1 cellular context compared by ENCODE assay signal in the genomic region with DNA sequence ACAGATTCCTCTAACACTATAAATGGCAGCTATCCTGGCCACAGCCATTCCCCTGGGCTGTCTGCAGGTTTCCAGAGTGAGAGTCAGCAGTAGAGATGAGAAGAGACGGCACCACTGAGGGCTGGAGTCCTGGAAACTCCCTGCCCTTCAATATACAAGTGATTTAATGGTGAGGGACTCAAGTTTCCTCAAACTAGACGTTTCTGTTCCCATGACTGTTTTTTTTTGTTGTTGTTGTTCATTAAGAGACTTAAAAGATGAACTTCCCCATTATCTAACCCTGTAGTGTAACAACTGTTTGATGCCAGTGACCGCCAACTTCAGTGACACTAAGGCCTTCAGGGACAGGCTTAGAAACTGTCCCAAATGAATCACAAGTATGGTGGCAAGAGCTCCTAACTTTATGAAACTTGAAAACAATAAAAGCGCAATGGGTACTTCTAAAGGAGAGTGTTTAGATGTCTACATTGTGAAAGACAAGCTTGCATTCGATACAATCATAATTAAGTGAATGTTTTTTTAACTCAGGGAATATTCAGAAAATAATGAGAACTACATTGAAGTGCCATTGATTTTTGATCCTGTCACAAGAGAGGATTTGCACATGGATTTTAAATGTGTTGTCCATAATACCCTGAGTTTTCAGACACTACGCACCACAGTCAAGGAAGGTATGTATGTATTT.
TF ChIP-seq lines count a peak whose summit lies in the region.

No MANE protein-coding gene starts in this region.

TF ChIP-seq in HepG2, 621 proteins besides CTCF, POLR2A, EP300 and RAD21:
- no peak for TF ChIP-seq KDM1A (CRISPR knock-in tag; IDR thresholded peaks at IDR 0.05)
- no peak for TF ChIP-seq HMG20B (CRISPR knock-in tag; conservative IDR thresholded peaks at IDR 0.05)
- no peak for TF ChIP-seq CENPX (CRISPR knock-in tag; IDR thresholded peaks at IDR 0.05)
- TF ChIP-seq ZNF34 (CRISPR knock-in tag; IDR thresholded peaks at IDR 0.05; ENCODE audit: borderline replicate concordance): 0 out of 2 replicates have a peak, but pooled peaks have one; percentile 29
- 0 out of 2 replicates have a peak, but pooled peaks have one; percentile 22 for TF ChIP-seq POLR2G (IDR thresholded peaks at IDR 0.05; ENCODE audit: low read depth, low read length)
- TF ChIP-seq, protein P1, sequence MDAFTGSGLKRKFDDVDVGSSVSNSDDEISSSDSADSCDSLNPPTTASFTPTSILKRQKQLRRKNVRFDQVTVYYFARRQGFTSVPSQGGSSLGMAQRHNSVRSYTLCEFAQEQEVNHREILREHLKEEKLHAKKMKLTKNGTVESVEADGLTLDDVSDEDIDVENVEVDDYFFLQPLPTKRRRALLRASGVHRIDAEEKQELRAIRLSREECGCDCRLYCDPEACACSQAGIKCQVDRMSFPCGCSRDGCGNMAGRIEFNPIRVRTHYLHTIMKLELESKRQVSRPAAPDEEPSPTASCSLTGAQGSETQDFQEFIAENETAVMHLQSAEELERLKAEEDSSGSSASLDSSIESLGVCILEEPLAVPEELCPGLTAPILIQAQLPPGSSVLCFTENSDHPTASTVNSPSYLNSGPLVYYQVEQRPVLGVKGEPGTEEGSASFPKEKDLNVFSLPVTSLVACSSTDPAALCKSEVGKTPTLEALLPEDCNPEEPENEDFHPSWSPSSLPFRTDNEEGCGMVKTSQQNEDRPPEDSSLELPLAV (CRISPR knock-in tag; conservative IDR thresholded peaks at IDR 0.05; ENCODE audit: low read depth): no peak
- TF ChIP-seq, protein P2, sequence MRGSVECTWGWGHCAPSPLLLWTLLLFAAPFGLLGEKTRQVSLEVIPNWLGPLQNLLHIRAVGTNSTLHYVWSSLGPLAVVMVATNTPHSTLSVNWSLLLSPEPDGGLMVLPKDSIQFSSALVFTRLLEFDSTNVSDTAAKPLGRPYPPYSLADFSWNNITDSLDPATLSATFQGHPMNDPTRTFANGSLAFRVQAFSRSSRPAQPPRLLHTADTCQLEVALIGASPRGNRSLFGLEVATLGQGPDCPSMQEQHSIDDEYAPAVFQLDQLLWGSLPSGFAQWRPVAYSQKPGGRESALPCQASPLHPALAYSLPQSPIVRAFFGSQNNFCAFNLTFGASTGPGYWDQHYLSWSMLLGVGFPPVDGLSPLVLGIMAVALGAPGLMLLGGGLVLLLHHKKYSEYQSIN (CRISPR knock-in tag; IDR thresholded peaks at IDR 0.05; ENCODE audit: borderline replicate concordance): no peak
- TF ChIP-seq, protein P3, sequence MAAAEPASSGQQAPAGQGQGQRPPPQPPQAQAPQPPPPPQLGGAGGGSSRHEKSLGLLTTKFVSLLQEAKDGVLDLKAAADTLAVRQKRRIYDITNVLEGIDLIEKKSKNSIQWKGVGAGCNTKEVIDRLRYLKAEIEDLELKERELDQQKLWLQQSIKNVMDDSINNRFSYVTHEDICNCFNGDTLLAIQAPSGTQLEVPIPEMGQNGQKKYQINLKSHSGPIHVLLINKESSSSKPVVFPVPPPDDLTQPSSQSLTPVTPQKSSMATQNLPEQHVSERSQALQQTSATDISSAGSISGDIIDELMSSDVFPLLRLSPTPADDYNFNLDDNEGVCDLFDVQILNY (CRISPR knock-in tag; conservative IDR thresholded peaks at IDR 0.05): no peak
- no peak for TF ChIP-seq ZNF3 (CRISPR knock-in tag; IDR thresholded peaks at IDR 0.05)
- no peak for TF ChIP-seq ZNF451 (CRISPR knock-in tag; IDR thresholded peaks at IDR 0.05)
- TF ChIP-seq ZNF33B (CRISPR knock-in tag; IDR thresholded peaks at IDR 0.05): no peak
- no peak for TF ChIP-seq ZNF446 (CRISPR knock-in tag; IDR thresholded peaks at IDR 0.05)
- TF ChIP-seq RAD51 (IDR thresholded peaks at IDR 0.05; ENCODE audit: borderline replicate concordance): no peak
- TF ChIP-seq ASH2L (IDR thresholded peaks at IDR 0.05; ENCODE audit: insufficient read length, low read depth, low read length): peak; percentile 6
- 0 out of 2 replicates have a peak, but pooled peaks have one; percentile 15 for TF ChIP-seq ZNF644 (CRISPR knock-in tag; IDR thresholded peaks at IDR 0.05; ENCODE audit: low read depth)
